ENCODE assay signal across 12 cellular contexts in the genomic region with DNA sequence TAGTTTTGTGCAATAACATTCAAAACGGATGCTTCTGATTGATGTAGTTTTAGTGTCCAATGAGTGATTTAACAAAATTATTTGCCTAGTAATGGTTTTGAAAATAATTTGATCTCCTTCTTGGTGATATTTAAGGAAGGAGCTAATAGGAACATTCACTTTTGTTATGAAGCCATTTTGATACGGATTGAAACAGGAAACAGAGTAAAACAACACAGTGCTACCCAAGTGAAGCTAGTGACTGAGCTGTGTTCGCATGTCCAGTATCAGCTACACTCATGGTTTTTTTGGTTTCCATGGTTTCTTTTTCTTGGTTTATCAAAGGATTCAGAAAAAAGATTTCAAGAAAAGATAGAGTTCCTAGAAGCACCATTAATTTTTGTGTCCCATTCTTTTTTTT. TPM values are rescaled to one million over a fixed set of nuclear protein-coding genes. Genes with fewer than 3 reads are reported as not detected.
DNase-seq lines count a peak whose midpoint lies in the region; ATAC-seq, FAIRE-seq and TF ChIP-seq lines count a peak whose summit lies in the region.
"Had no signal": no experiment of that assay in that cellular context is flagged by ENCODE, and none has a peak within 500 bp of the region (broad histone marks: within the 10 kb centered on the region; RNA-seq: fewer than 3 reads in every experiment).

No MANE protein-coding gene starts in this region.

- no peak for FAIRE-seq in small intestine (lab: Jason Lieb, UNC)

- no peak overlapping the region for H3K4me2 ChIP-seq in DND-41 (ENCODE audit: insufficient read depth, low read length)
- H3K4me2 ChIP-seq: KMS-11 had no signal

- H3K79me2 ChIP-seq in DND-41 (ENCODE audit: insufficient read depth, low read length), result no peaks in the 10 kb centered on the region

- TF ChIP-seq CTCF in DND-41 (IDR thresholded peaks at IDR 0.05; ENCODE audit: borderline replicate concordance, extremely low read depth, low read length, poor library complexity, severe bottlenecking), result no peak

- H2AFZ ChIP-seq in DND-41 (ENCODE audit: low read depth, low read length), result no peak overlapping the region

- no peak for DNase-seq in DND-41
- peak; percentile 7 for DNase-seq in KG1 (lab: John Stamatoyannopoulos, UW)
- DNase-seq in central memory CD4-positive, alpha-beta T cell, result peak; percentile 48
- DNase-seq in small intestine, result no peak
- DNase-seq in SHP77 (lab: John Stamatoyannopoulos, UW), result no peak
- DNase-seq: activated CD4-positive, alpha-beta T cell treated with anti-CD3 and anti-CD28 coated beads, Interleukin-2, amount 50 U/mL, for 1 hour; right cardiac atrium; testis had no signal

- peak; percentile 65; the same call in 2 of the 3 replicates for ATAC-seq in DND-41 (ENCODE audit: insufficient read depth, low read depth)
- ATAC-seq in HG03469 (IDR thresholded peaks at IDR 0.05; ENCODE audit: unreplicated experiment), result no peak
- no peak for ATAC-seq in HG03571 (IDR thresholded peaks at IDR 0.05; ENCODE audit: unreplicated experiment)
- ATAC-seq: right cardiac atrium had no signal

- H3K4me3 ChIP-seq in DND-41 (ENCODE audit: low read depth in 1 of 2, low read length in 2 of 2) (no peak overlapping the region), small intestine (ENCODE audit: low read depth in 1 of 2, low read length in 2 of 2) (no peak overlapping the region)
- H3K4me3 ChIP-seq: coronary artery, testis had no signal

- H3K27ac ChIP-seq in DND-41 (ENCODE audit: low read length) (peak overlapping the region; percentile 44), small intestine (ENCODE audit: low read depth in 1 of 2, low read length in 1 of 2) (peak overlapping the region; percentile 41 to 68)
- H3K27ac ChIP-seq: KMS-11, testis had no signal

- WGBS in small intestine, 3 donors, result 57 to 77% (median 66%) methylated on average over 3 of the region's 3 CpGs

- no peak overlapping the region for H3K9ac ChIP-seq in DND-41 (ENCODE audit: low read depth, low read length)
- H3K9ac ChIP-seq: KMS-11 had no signal

- no peaks in the 10 kb centered on the region for H3K27me3 ChIP-seq in DND-41 (ENCODE audit: insufficient read depth, low read length, poor library complexity)
- no peaks in the 10 kb centered on the region for H3K27me3 ChIP-seq in small intestine (ENCODE audit: control insufficient read depth in 2 of 2, insufficient read depth in 2 of 2, low read length in 2 of 2)
- H3K27me3 ChIP-seq: testis had no signal

- H3K36me3 ChIP-seq in DND-41 (ENCODE audit: insufficient read depth, low read length) (peaks cover 10% of the 10 kb centered on the region; the same call in 1 of the 2 replicates), small intestine (ENCODE audit: control insufficient read depth in 2 of 2, insufficient read depth in 2 of 2, low read length in 2 of 2) (no peaks in the 10 kb centered on the region)

- H4K20me1 ChIP-seq in DND-41 (ENCODE audit: insufficient read depth, low read length), result no peaks in the 10 kb centered on the region

- H3K4me1 ChIP-seq in DND-41 (ENCODE audit: insufficient read depth, low read length) (peaks cover 39% of the 10 kb centered on the region), small intestine (ENCODE audit: control insufficient read depth in 2 of 2, insufficient read depth in 1 of 2, low read depth in 1 of 2, low read length in 1 of 2) (peaks cover 0 to 3% of the 10 kb centered on the region in 2 donors)
- H3K4me1 ChIP-seq: testis had no signal

- peaks cover 5% of the 10 kb centered on the region for H3K9me3 ChIP-seq in DND-41 (ENCODE audit: insufficient read depth, low read length, severe bottlenecking)
- H3K9me3 ChIP-seq in small intestine (ENCODE audit: control insufficient read depth, low read depth), result no peaks in the 10 kb centered on the region
- H3K9me3 ChIP-seq: testis had no signal

RNA-seq across cellular contexts. Expression of a gene that starts 40.1 kb away (rescaled TPM):
- 10 to 100 TPM in 2 of 3 donors, 1 to 10 TPM in 1; 8.1 to 38.4 (median 29.8) TPM for polyA plus RNA-seq in small intestine

RNA-seq across cellular contexts. Expression of a gene that starts 42.0 kb away (rescaled TPM):
- polyA plus RNA-seq in small intestine, result 10 to 100 TPM; 19.2 to 25.9 (median 19.4) TPM

Comparison
In these comparisons a context has a peak if more than half of its experiments do, and no peak if none do; other contexts are left out.
1. DNase-seq: peak in KG1 (single experiment) and central memory CD4-positive, alpha-beta T cell (single experiment); none in DND-41 (single experiment), small intestine (single experiment) and SHP77 (0 of 2).